14 cellular contexts compared by ENCODE assay signal in genomic region chr4:1394554-1395388, GRCh38. TPM values are rescaled to one million over a fixed set of nuclear protein-coding genes. Genes with fewer than 3 reads are reported as not detected.
"Had no signal": no experiment of that assay in that cellular context is flagged by ENCODE, and none has a peak within 500 bp of the region (broad histone marks: within the 10 kb centered on the region; RNA-seq: fewer than 3 reads in every experiment).

No MANE protein-coding gene starts in this region.

RNA-seq across cellular contexts. Expression of gene NKX1-1, which starts 11.5 kb away (rescaled TPM):
- total RNA-seq: activated B cell treated with CpG ODN at 0.5 μM for 24 hours; activated CD8-positive, alpha-beta T cell treated with anti-CD3 and anti-CD28 coated beads for 36 hours; activated naive CD8-positive, alpha-beta T cell treated with anti-CD3 and anti-CD28 coated beads for 36 hours; activated T-cell treated with anti-CD3 and anti-CD28 coated beads, Interleukin-2, amount 50 U/mL, for 4 hours; activated T-helper 17 cell treated with anti-CD3 and anti-CD28 coated beads, Interleukin-2, amount 50 U/mL, for 72 hours; ascending aorta; breast epithelium; cardiac muscle cell; cerebellum; dermis blood vessel endothelial cell; esophagus muscularis mucosa; foreskin keratinocyte; gastrocnemius medialis; T-helper 1 cell treated with Interleukin-12 subunit alpha and Interleukin-12 subunit beta and Interleukin-4 antibody, amounts not matched to agents 30 ng/mL and 1 ng/mL, for 36 hours had no signal
- polyA plus RNA-seq: cardiac muscle cell, foreskin keratinocyte had no signal
